In the genomic region with DNA sequence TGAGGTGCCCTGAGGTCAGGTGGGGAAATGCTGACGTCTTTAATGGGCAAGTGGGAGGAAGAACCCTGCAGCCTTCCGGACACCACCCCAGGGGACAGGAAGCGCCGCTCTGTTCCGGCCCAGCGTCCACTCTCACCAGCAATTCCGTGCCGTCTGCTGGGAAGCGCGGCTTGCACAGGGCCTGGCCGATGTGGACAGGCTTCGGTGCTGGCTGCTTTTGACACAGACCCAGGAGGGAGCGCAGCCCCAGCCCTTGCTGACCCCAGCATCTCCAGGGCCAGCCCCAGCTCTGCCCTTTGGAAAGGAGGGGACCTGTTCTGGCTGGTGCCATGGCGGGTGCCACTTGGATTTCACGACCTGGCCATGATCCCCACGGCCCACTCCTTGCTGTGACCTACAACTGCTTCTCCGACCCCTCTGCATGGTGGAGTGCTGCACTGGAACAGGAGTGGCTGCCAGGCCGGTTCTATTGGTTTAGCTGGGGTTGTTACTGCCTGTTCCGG, we compare ENCODE assay signal across 1 cellular context.
TF ChIP-seq lines count a peak whose summit lies in the region.

No MANE protein-coding gene starts in this region.

TF ChIP-seq in H1, 55 proteins besides CTCF, POLR2A, EP300 and RAD21:
- TF ChIP-seq KDM4A (IDR thresholded peaks at IDR 0.05; ENCODE audit: low read depth, low read length, severe bottlenecking) (no peak), RXRA (IDR thresholded peaks at IDR 0.05; ENCODE audit: insufficient read depth, low read depth, low read length) (no peak), MAFK (IDR thresholded peaks at IDR 0.05; ENCODE audit: low read depth, low read length) (no peak), ZNF274 (IDR thresholded peaks at IDR 0.05; ENCODE audit: borderline replicate concordance, extremely low read depth, low read length) (no peak), SIX5 (IDR thresholded peaks at IDR 0.05; ENCODE audit: low read depth, low read length) (no peak), SAP30 (IDR thresholded peaks at IDR 0.05; ENCODE audit: insufficient read depth, insufficient replicate concordance, low read length) (no peak), HDAC6 (IDR thresholded peaks at IDR 0.05; ENCODE audit: low read depth, low read length) (no peak), TEAD4 (IDR thresholded peaks at IDR 0.05; ENCODE audit: low read depth, low read length) (no peak), EGR1 (IDR thresholded peaks at IDR 0.05; ENCODE audit: borderline replicate concordance, low read depth, low read length) (no peak), EZH2 (IDR thresholded peaks at IDR 0.05; ENCODE audit: low read depth, low read length, severe bottlenecking) (no peak), CEBPB (IDR thresholded peaks at IDR 0.05; ENCODE audit: low read depth, low read length) (no peak), GTF2F1 (IDR thresholded peaks at IDR 0.05; ENCODE audit: borderline replicate concordance, low read depth, low read length) (no peak), FOSL1 (IDR thresholded peaks at IDR 0.05; ENCODE audit: insufficient read depth, low read depth, low read length) (no peak), JUND (IDR thresholded peaks at IDR 0.05; ENCODE audit: low read length) (no peak), SP1 (IDR thresholded peaks at IDR 0.05; ENCODE audit: low read depth, low read length) (no peak), PHF8 (conservative IDR thresholded peaks at IDR 0.05; ENCODE audit: low read depth, low read length) (no peak), ASH2L (IDR thresholded peaks at IDR 0.05; ENCODE audit: low read length) (no peak)
